ENCODE assay signal across 7 cellular contexts in genomic region chr10:91796332-91797076, GRCh38. TPM values are rescaled to one million over a fixed set of nuclear protein-coding genes. Genes with fewer than 3 reads are reported as not detected.
A peak's percentile ranks its signal among the peaks of the same experiment; 100 is the strongest.
DNase-seq lines count a peak whose midpoint lies in the region; ATAC-seq, FAIRE-seq and TF ChIP-seq lines count a peak whose summit lies in the region.

No MANE protein-coding gene starts in this region.

- no peaks in the 10 kb centered on the region for H3K9me3 Mint-ChIP-seq in T-helper 1 cell treated with Interleukin-12 subunit alpha and Interleukin-12 subunit beta and Interleukin-4 antibody, amounts not matched to agents 30 μg/mL and 1 μg/mL, for 36 hours

- peak overlapping the region; percentile 45 for H3K27ac ChIP-seq in GM12878 (ENCODE audit: control insufficient read depth, insufficient read depth)

- peak overlapping the region; percentile 98 for H3K4me2 ChIP-seq in GM12878 (ENCODE audit: control insufficient read depth, insufficient read depth)

- no peaks in the 10 kb centered on the region for H4K20me1 ChIP-seq in GM12878 (ENCODE audit: control insufficient read depth, insufficient read depth)

- peak overlapping the region; percentile 13; the same call in 1 of the 2 replicates for H3K9ac ChIP-seq in GM12878 (ENCODE audit: control insufficient read depth, insufficient read depth, low read length)

- peak overlapping the region; percentile 64 for H2AFZ ChIP-seq in GM12878 (ENCODE audit: control insufficient read depth, low read depth, low read length)

- peak; percentile 80 for FAIRE-seq in GM12878 (lab: Jason Lieb, UNC)

- no TSS peak for BruUV-seq in GM12878 (replicated peaks; lab: Mats Ljungman, UMichigan)

- DNase-seq in GM12878 (ENCODE audit: low read depth, low spot score): peak; percentile 64
- DNase-seq in islet precursor cell: peak; percentile 65
- peak; percentile 40 to 56 for DNase-seq in stimulated activated CD4-positive, alpha-beta T cell treated with anti-CD3 and anti-CD28 coated beads, Interleukin-15, amount 100 ng/mL, for 48 hours (ENCODE audit: low read depth in 2 of 2)

- in situ Hi-C loops in GM12878 (cut with MboI): no loop called here

- TF ChIP-seq POLR2A in GM12878 (IDR thresholded peaks at IDR 0.05; ENCODE audit: low read depth, low read length): 0 out of 2 replicates have a peak, but pooled peaks have one; percentile 31

- ATAC-seq in GM18873 (IDR thresholded peaks at IDR 0.05; ENCODE audit: low FRiP score, unreplicated experiment): peak; percentile 35
- peak; percentile 23 for ATAC-seq in HG03108 (IDR thresholded peaks at IDR 0.05; ENCODE audit: unreplicated experiment)
- ATAC-seq in GM12878: peak; percentile 56
- no peak for ATAC-seq in HG03469 (IDR thresholded peaks at IDR 0.05; ENCODE audit: unreplicated experiment)

- H3K4me3 Mint-ChIP-seq in T-helper 1 cell treated with Interleukin-12 subunit alpha and Interleukin-12 subunit beta and Interleukin-4 antibody, amounts not matched to agents 30 μg/mL and 1 μg/mL, for 36 hours: peak overlapping the region; percentile 90

- H3K27me3 ChIP-seq in GM12878 (replicated peaks in 1 of 2; ENCODE audit: control insufficient read depth in 2 of 2, insufficient read depth in 2 of 2, low read length in 1 of 2): no peaks in the 10 kb centered on the region; a peak in 1 of 4 replicates

- peak overlapping the region; percentile 84; the same call in 1 of the 2 replicates for H3K4me3 ChIP-seq in GM12878

- H3K4me1 ChIP-seq in GM12878 (ENCODE audit: control insufficient read depth, insufficient read depth, low read length): peaks cover 9% of the 10 kb centered on the region; the same call in 1 of the 2 replicates

- CTCF ChIA-PET in GM12878 (lab: Yijun Ruan, JAX): interaction anchor here (0.8 to 1.6 kb wide), 4 partner anchors 21 to 117 kb away, joined by 3 to 11 read pairs (median 4); no protein-coding TSS in a partner anchor

- H3K9me3 ChIP-seq in GM12878 (replicated peaks; ENCODE audit: control insufficient read depth, insufficient read depth, low read length): no peaks in the 10 kb centered on the region

- WGBS in GM12878 (ENCODE audit: insufficient coverage, insufficient replicate concordance, low lambda C conversion rate, missing lambda C conversion rate): 0% methylated on average over 10 of the region's 11 CpGs

- no peaks in the 10 kb centered on the region for H3K36me3 ChIP-seq in GM12878 (ENCODE audit: control insufficient read depth in 2 of 2, insufficient read depth in 2 of 2, low read length in 1 of 2)

- TF ChIP-seq RAD21 in GM12878 (IDR thresholded peaks at IDR 0.05; ENCODE audit: insufficient read depth, low read depth, low read length): no peak

- peaks cover 46% of the 10 kb centered on the region for H3K4me1 Mint-ChIP-seq in T-helper 1 cell treated with Interleukin-12 subunit alpha and Interleukin-12 subunit beta and Interleukin-4 antibody, amounts not matched to agents 30 μg/mL and 1 μg/mL, for 36 hours (ENCODE audit: low read depth)

- TF ChIP-seq CTCF in GM12878 (IDR thresholded peaks at IDR 0.05 in 2 of 3, conservative IDR thresholded peaks at IDR 0.05 in 1 of 3; ENCODE audit: control insufficient read depth in 2 of 3, extremely low read depth in 1 of 3, insufficient read depth in 1 of 3, low read depth in 3 of 3, low read length in 3 of 3): no peak

- peaks cover 17% of the 10 kb centered on the region for H3K36me3 Mint-ChIP-seq in T-helper 1 cell treated with Interleukin-12 subunit alpha and Interleukin-12 subunit beta and Interleukin-4 antibody, amounts not matched to agents 30 μg/mL and 1 μg/mL, for 36 hours (ENCODE audit: low read depth)

- H3K27me3 Mint-ChIP-seq in T-helper 1 cell treated with Interleukin-12 subunit alpha and Interleukin-12 subunit beta and Interleukin-4 antibody, amounts not matched to agents 30 μg/mL and 1 μg/mL, for 36 hours (ENCODE audit: low read depth): peaks cover 9% of the 10 kb centered on the region

- intact Hi-C loops in GM12878 (cut with micrococcal nuclease; ENCODE audit: unreplicated experiment): loop anchor here (5.0 kb wide), 2 partner anchors 131 to 804 kb away; no protein-coding TSS in a partner anchor

- peaks cover 27% of the 10 kb centered on the region for H3K79me2 ChIP-seq in GM12878 (ENCODE audit: control insufficient read depth, insufficient read depth, low read length)

- no peak for TF ChIP-seq EP300 in GM12878 (IDR thresholded peaks at IDR 0.05; ENCODE audit: borderline replicate concordance in 1 of 2, control insufficient read depth in 1 of 2, low read depth in 2 of 2, low read length in 2 of 2)

- POLR2A ChIA-PET in GM12878 (lab: Charles Lee): interaction anchor here (0.9 to 1.1 kb wide), 2 partner anchors 127 to 387 kb away, joined by 3 read pairs; partner anchors contain the start of gene BTAF1

- RAD21 ChIA-PET in GM12878 (lab: Charles Lee; ENCODE audit: unreplicated experiment): interaction anchor here (1.3 to 1.6 kb wide), 4 partner anchors 9 to 177 kb away, joined by 5 to 7 read pairs (median 6); partner anchors contain the start of gene BTAF1

- SMC1A ChIA-PET in GM12878 (lab: Charles Lee; ENCODE audit: uncharacterized antibody, unreplicated experiment): interaction anchor here (0.8 to 1.5 kb wide), 8 partner anchors 9 to 292 kb away, joined by 3 to 4 read pairs (median 3); no protein-coding TSS in a partner anchor

- H3K27ac Mint-ChIP-seq in T-helper 1 cell treated with Interleukin-12 subunit alpha and Interleukin-12 subunit beta and Interleukin-4 antibody, amounts not matched to agents 30 μg/mL and 1 μg/mL, for 36 hours: peak overlapping the region; percentile 94

TF ChIP-seq in GM12878, 131 proteins besides CTCF, POLR2A, EP300 and RAD21 (continues in another document):
- TF ChIP-seq SMAD1 (IDR thresholded peaks at IDR 0.05; ENCODE audit: low read depth, partially characterized antibody): no peak
- 0 out of 2 replicates have a peak, but pooled peaks have one; percentile 14 for TF ChIP-seq DPF2 (IDR thresholded peaks at IDR 0.05)
- peak; percentile 89 for TF ChIP-seq JUNB (IDR thresholded peaks at IDR 0.05)
- no peak for TF ChIP-seq USF1 (IDR thresholded peaks at IDR 0.05; ENCODE audit: borderline replicate concordance, extremely low read length, insufficient read depth, low read depth, low read length)
- TF ChIP-seq FOXK2 (IDR thresholded peaks at IDR 0.05): no peak
- TF ChIP-seq NKRF (conservative IDR thresholded peaks at IDR 0.05): no peak
- TF ChIP-seq FOXM1 (IDR thresholded peaks at IDR 0.05; ENCODE audit: low read depth, low read length): peak; percentile 37; the same call in 1 of the 2 replicates
- TF ChIP-seq FOS (IDR thresholded peaks at IDR 0.05; ENCODE audit: borderline replicate concordance, extremely low read depth, insufficient read length): no peak
- no peak for TF ChIP-seq PAX8 (IDR thresholded peaks at IDR 0.05)
- TF ChIP-seq BHLHE40 (IDR thresholded peaks at IDR 0.05; ENCODE audit: borderline replicate concordance in 1 of 2, low read depth in 2 of 2, low read length in 1 of 2): no peak
- TF ChIP-seq CBX3 (IDR thresholded peaks at IDR 0.05; ENCODE audit: borderline replicate concordance, low read depth): no peak
- no peak for TF ChIP-seq PKNOX1 (IDR thresholded peaks at IDR 0.05)

RNA-seq across cellular contexts. Expression of gene TNKS2, which starts 1.7 kb away (rescaled TPM):
- 37.7 and 40.3 TPM in 2 replicates for total RNA-seq in GM12878 (2013; cell fraction: nucleolus; rRNA removed)
- total RNA-seq in GM12878 (2014; rRNA removed) (9.7 and 10.1 TPM in 2 replicates), GM12878 (2014; rRNA removed; fragmentation: Illumina TruSeq; extraction: Trizol) (4.5 and 5.1 TPM in 2 replicates), GM12878 (2021) (11.1 and 11.2 TPM in 2 replicates)
- 5.9 TPM for polyA plus RNA-seq in GM12878 (2011; ENCODE audit: low read depth)
- polyA plus RNA-seq in GM12878 (2011; rRNA removed) (24.2 and 36.8 TPM in 2 replicates), GM12878 (2014; fragmentation: Illumina TruSeq; extraction: Trizol) (12.3 and 13.9 TPM in 2 replicates), GM12878 (2014; fragmentation: Nextera tagmentation; extraction: Ambion mirVana) (1 to 10 TPM; 2.9 to 3.0 TPM), GM12878 (2014; rRNA removed) (6.9 and 7.1 TPM in 2 replicates), GM12878 (2016; fragmentation: Nextera tagmentation; extraction: Ambion mirVana) (1 to 10 TPM; 6.6 to 6.7 TPM)
- 10.5 and 11.7 TPM in 2 replicates for polyA plus RNA-seq in GM12878 (2011; cell fraction: cytosol; rRNA removed)
- polyA plus RNA-seq in GM12878 (2011; cell fraction: nucleus; rRNA removed): 20.0 and 20.9 TPM in 2 replicates
- polyA plus RNA-seq in GM12878 (2012): 6.8 and 11.0 TPM in 2 replicates
- polyA minus RNA-seq in GM12878 (2011; rRNA and poly(A)+ RNA removed): 35.6 and 45.3 TPM in 2 replicates
- polyA minus RNA-seq in GM12878 (2011; cell fraction: cytosol; rRNA and poly(A)+ RNA removed): 11.5 and 14.3 TPM in 2 replicates
- polyA minus RNA-seq in GM12878 (2011; cell fraction: nucleus; rRNA and poly(A)+ RNA removed): 13.7 and 16.6 TPM in 2 replicates
